8 cellular contexts compared by ENCODE assay signal in the genomic region with DNA sequence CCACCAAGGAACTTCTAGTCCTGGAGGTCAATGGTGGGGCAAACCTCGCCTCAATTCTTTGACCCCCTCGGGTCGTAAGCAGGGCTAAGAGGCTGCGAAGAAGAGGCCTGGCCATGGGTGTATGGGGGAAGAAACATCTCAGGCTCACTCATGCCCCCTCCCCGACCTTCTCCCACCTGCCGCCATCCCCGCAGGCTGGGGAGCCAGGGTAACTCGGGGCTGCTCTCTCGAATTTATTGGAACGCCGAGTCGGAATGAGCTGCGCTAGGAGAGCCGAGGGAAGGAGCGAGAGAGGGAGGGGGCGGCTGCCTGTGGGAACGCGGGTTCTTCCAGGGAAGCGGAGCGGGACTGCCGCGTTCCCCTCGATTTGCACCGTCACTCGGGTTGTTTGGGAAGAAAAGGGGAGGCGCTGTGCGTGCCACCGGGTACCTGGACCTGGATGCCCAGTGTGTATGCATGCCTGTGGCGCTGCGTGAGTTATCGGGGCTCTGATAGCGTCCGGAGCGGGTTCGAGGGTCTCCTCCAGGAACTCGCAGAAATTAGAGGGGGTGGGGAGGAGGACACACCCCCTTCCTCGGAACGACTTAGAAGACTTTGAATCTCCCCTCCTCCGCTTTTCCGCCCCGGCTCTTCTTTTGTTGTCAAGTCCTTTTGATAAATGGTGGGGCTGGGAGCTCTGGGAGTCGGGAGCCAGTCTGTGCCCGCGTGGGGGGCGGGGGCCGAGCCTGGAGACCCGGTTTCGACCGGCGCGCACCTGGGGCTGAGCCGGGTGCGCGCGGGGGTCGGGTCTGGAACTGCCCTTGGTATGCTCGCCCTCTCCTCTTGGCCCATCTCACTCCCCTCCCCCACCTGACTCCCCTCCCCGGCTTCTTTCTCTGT. TPM values are rescaled to one million over a fixed set of nuclear protein-coding genes. Genes with fewer than 3 reads are reported as not detected.
A peak's percentile ranks its signal among the peaks of the same experiment; 100 is the strongest.
DNase-seq lines count a peak whose midpoint lies in the region; ATAC-seq and TF ChIP-seq lines count a peak whose summit lies in the region.

No MANE protein-coding gene starts in this region.

- CTCF ChIA-PET in CD4-positive, alpha-beta T cell (lab: Charles Lee): no interaction called here

- peaks cover 3% of the 10 kb centered on the region for H3K36me3 ChIP-seq in osteoblast (ENCODE audit: insufficient read depth, low read length)

- no peak for ATAC-seq in CD4-positive, alpha-beta T cell (ENCODE audit: poor library complexity)
- no peak for ATAC-seq in GM18498 (IDR thresholded peaks at IDR 0.05; ENCODE audit: unreplicated experiment)
- no peak for ATAC-seq in GM18909 (IDR thresholded peaks at IDR 0.05; ENCODE audit: poor library complexity, unreplicated experiment)

- H3K4me2 ChIP-seq in osteoblast (ENCODE audit: insufficient read depth, low read length): peak overlapping the region; percentile 98

- intact Hi-C loops in CD4-positive, alpha-beta T cell (cut with DNase I, micrococcal nuclease): loop anchor here (5.0 to 10.0 kb wide), 5 partner anchors 684 to 1711 kb away; no protein-coding TSS in a partner anchor

- no peak overlapping the region for H3K27ac Mint-ChIP-seq in CD4-positive, alpha-beta T cell

- no peak for DNase-seq in CD4-positive, alpha-beta T cell
- DNase-seq in HFF-Myc (ENCODE audit: extremely low read depth, low read depth) (no peak), UCSD-AML1 (lab: John Stamatoyannopoulos, UW; ENCODE audit: unreplicated experiment) (peak; percentile 70), foreskin fibroblast (peak in 1 of 2 donors; percentile 55), osteoblast (ENCODE audit: insufficient read length, low spot score, missing footprints) (peak; percentile 97), mesenteric fat pad (ENCODE audit: low spot score) (no peak)

- H3K4me1 ChIP-seq in osteoblast (ENCODE audit: insufficient read depth, low read length): peaks cover 14% of the 10 kb centered on the region

- peak overlapping the region; percentile 77 for H3K4me3 Mint-ChIP-seq in CD4-positive, alpha-beta T cell

- POLR2A ChIA-PET in CD4-positive, alpha-beta T cell (lab: Charles Lee): no interaction called here

- H3K9me3 ChIP-seq in CD4-positive, alpha-beta T cell (ENCODE audit: control insufficient read depth, low read length): no peaks in the 10 kb centered on the region
- no peaks in the 10 kb centered on the region for H3K9me3 ChIP-seq in osteoblast (ENCODE audit: low read depth, low read length)

- no peaks in the 10 kb centered on the region for H3K36me3 Mint-ChIP-seq in CD4-positive, alpha-beta T cell (ENCODE audit: low read depth)

- H3K4me3 ChIP-seq in HFF-Myc (replicated peaks; ENCODE audit: low read depth, low read length) (peak overlapping the region; percentile 89), foreskin fibroblast (ENCODE audit: low read depth in 1 of 2, low read length in 2 of 2) (peak overlapping the region; percentile 98 to 100), osteoblast (ENCODE audit: insufficient read depth, low read length) (peak overlapping the region; percentile 100)

- peaks cover 91% of the 10 kb centered on the region for H3K27me3 ChIP-seq in CD4-positive, alpha-beta T cell (ENCODE audit: control insufficient read depth, insufficient read depth, low read length)
- H3K27me3 ChIP-seq in osteoblast (ENCODE audit: insufficient read depth, low read length): no peaks in the 10 kb centered on the region

- no peak overlapping the region for H3K27ac ChIP-seq in CD4-positive, alpha-beta T cell (ENCODE audit: low read depth, low read length)
- H3K27ac ChIP-seq in osteoblast (ENCODE audit: low read depth, low read length): peak overlapping the region; percentile 79

- no peak for TF ChIP-seq CTCF in CD4-positive, alpha-beta T cell (IDR thresholded peaks at IDR 0.05)
- no peak for TF ChIP-seq CTCF in HFF-Myc (IDR thresholded peaks at IDR 0.05; ENCODE audit: low read depth, low read length, missing control alignments)
- no peak for TF ChIP-seq CTCF in foreskin fibroblast (IDR thresholded peaks at IDR 0.05; ENCODE audit: low read depth, low read length)
- TF ChIP-seq CTCF in osteoblast (IDR thresholded peaks at IDR 0.05; ENCODE audit: extremely low read depth, low read depth, low read length): no peak

- peaks cover 67% of the 10 kb centered on the region for H3K27me3 Mint-ChIP-seq in CD4-positive, alpha-beta T cell

- peak overlapping the region; percentile 97 for H2AFZ ChIP-seq in osteoblast (ENCODE audit: low read length)

- H3K79me2 ChIP-seq in osteoblast (ENCODE audit: insufficient read depth, low read length): peaks cover 27% of the 10 kb centered on the region

- H3K4me1 Mint-ChIP-seq in CD4-positive, alpha-beta T cell (ENCODE audit: low read depth): peaks cover 45% of the 10 kb centered on the region

- no peaks in the 10 kb centered on the region for H3K9me3 Mint-ChIP-seq in CD4-positive, alpha-beta T cell

- H4K20me1 ChIP-seq in osteoblast (ENCODE audit: insufficient read depth, low read length): peaks cover 16% of the 10 kb centered on the region

RNA-seq across cellular contexts. Expression of a gene that starts 1.8 kb away (rescaled TPM):
- under 1 TPM; 0.38 to 0.47 TPM for total RNA-seq in CD4-positive, alpha-beta T cell
- total RNA-seq in osteoblast: 18.5 and 19.4 TPM in 2 replicates
- total RNA-seq in mesenteric fat pad: 16.8 TPM

RNA-seq across cellular contexts. Expression of a gene that starts 28.0 kb away (rescaled TPM):
- not detected for total RNA-seq in CD4-positive, alpha-beta T cell
- total RNA-seq in osteoblast: 17.1 and 18.5 TPM in 2 replicates
- 26.6 TPM for total RNA-seq in mesenteric fat pad

Comparison
In these comparisons a context has a peak if more than half of its experiments do, and no peak if none do; other contexts are left out.
1. DNase-seq: peak in UCSD-AML1 (single experiment) and osteoblast (single experiment); none in CD4-positive, alpha-beta T cell (0 of 10), HFF-Myc (single experiment) and mesenteric fat pad (single experiment).
2. RNA of a gene that starts 1.8 kb away (total RNA-seq): 18.5 to 19.4 TPM in osteoblast and 16.8 TPM in mesenteric fat pad (single experiment); 0.38 to 0.47 TPM in CD4-positive, alpha-beta T cell; every median in the first group is over 10 times any median in the second.
3. RNA of a gene that starts 28.0 kb away (total RNA-seq): 26.6 TPM in mesenteric fat pad (single experiment) and 17.1 to 18.5 TPM in osteoblast; not detected in CD4-positive, alpha-beta T cell; every median in the first group is over 10 times any median in the second.
4. Peak in every context shown above with its lines, with median percentiles within 50 percentile points of each other: H3K4me3 ChIP-seq.